Comparison of ENCODE assay signal across 30 cellular contexts in genomic region chr12:116067892-116068291, GRCh38.
DNase-seq lines count a peak whose midpoint lies in the region; ATAC-seq, FAIRE-seq and TF ChIP-seq lines count a peak whose summit lies in the region.
"Had no signal": no experiment of that assay in that cellular context is flagged by ENCODE, and none has a peak within 500 bp of the region (broad histone marks: within the 10 kb centered on the region; RNA-seq: fewer than 3 reads in every experiment).

No MANE protein-coding gene starts in this region.

- no peak for TF ChIP-seq RAD21 in K562 (CRISPR knock-in tag; conservative IDR thresholded peaks at IDR 0.05 in 1 of 2, IDR thresholded peaks at IDR 0.05 in 1 of 2)

- no peak overlapping the region for H3K4me3 Mint-ChIP-seq in stimulated activated memory B cell treated with anti-CD40 and anti-IgM and Interleukin-4, amounts not matched to agents 10 μg/mL and 1 μg/mL and 100 μg/mL, for 72 hours
- H3K4me3 Mint-ChIP-seq: activated naive CD8-positive, alpha-beta T cell treated with anti-CD3 and anti-CD28 coated beads, Interleukin-2, amount 50 U/mL, for 24 hours; brain; endodermal cell; mesothelial cell of epicardium; neural crest cell; stimulated activated naive CD8-positive, alpha-beta T cell treated with anti-CD3 and anti-CD28 coated beads, Interleukin-15, Interleukin-2, amounts not matched to agents 100 ng/mL and 50 ng/mL, for 24 hours had no signal

- H3K79me2 ChIP-seq in K562 (ENCODE audit: control insufficient read depth, insufficient read depth, low read length): peaks cover 79% of the 10 kb centered on the region

- H3K27ac ChIP-seq in K562 (ENCODE audit: extremely low read depth, low read depth, low read length) (peak overlapping the region; percentile 13; the same call in 1 of the 3 replicates), mesodermal cell (ENCODE audit: low read depth, low read length, severe bottlenecking) (peak overlapping the region; percentile 38)
- H3K27ac ChIP-seq: coronary artery, SJCRH30, transverse colon had no signal

- POLR2A ChIA-PET in K562 (lab: Yijun Ruan, JAX) (interaction anchor here (0.9 to 1.0 kb wide), 2 partner anchors 12 to 54 kb away, joined by 3 to 4 read pairs; no protein-coding TSS in a partner anchor), GM10248 (lab: Yijun Ruan, JAX) (no interaction called here)

- peaks cover 9% of the 10 kb centered on the region; the same call in 2 of the 3 replicates for H3K36me3 ChIP-seq in K562 (ENCODE audit: control insufficient read depth, insufficient read depth, low read length)
- no peaks in the 10 kb centered on the region for H3K36me3 ChIP-seq in mesodermal cell (ENCODE audit: control insufficient read depth, insufficient read depth, low read length)
- H3K36me3 ChIP-seq: BE2C, SJCRH30, transverse colon had no signal

- ATAC-seq in Right ventricle myocardium inferior (peak; percentile 30), left cardiac atrium (no peak), K562 (peak; percentile 36), HG03521 (IDR thresholded peaks at IDR 0.05; ENCODE audit: unreplicated experiment) (no peak)
- no peak for ATAC-seq in stimulated activated memory B cell treated with anti-CD40 and anti-IgM and Interleukin-4, amounts not matched to agents 10 μg/mL and 1 μg/mL and 100 μg/mL, for 72 hours
- ATAC-seq: activated naive CD8-positive, alpha-beta T cell treated with anti-CD3 and anti-CD28 coated beads, Interleukin-2, amount 50 U/mL, for 24 hours; GM12878 had no signal

- H2AFZ ChIP-seq in K562 (ENCODE audit: low read depth, low read length): no peak overlapping the region

- no peaks in the 10 kb centered on the region for H3K9me1 ChIP-seq in K562 (ENCODE audit: control insufficient read depth, insufficient read depth, low read length)

- intact Hi-C loops in Right ventricle myocardium inferior (cut with DNase I): no loop called here
- intact Hi-C loops in left cardiac atrium (cut with DNase I): no loop called here
- intact Hi-C loops in K562 (cut with micrococcal nuclease): loop anchor here (2.0 to 10.0 kb wide), 3 partner anchors 54 to 169 kb away; no protein-coding TSS in a partner anchor

- no peak overlapping the region for H3K4me3 ChIP-seq in K562
- H3K4me3 ChIP-seq in mesodermal cell (ENCODE audit: extremely low read depth, insufficient read depth, low read length, poor library complexity, severe bottlenecking): no peak overlapping the region
- H3K4me3 ChIP-seq: coronary artery, GM12878, SJCRH30, transverse colon had no signal

- H4K20me1 ChIP-seq in K562 (replicated peaks; ENCODE audit: control insufficient read depth, insufficient read depth, low read length): peaks cover 5% of the 10 kb centered on the region

- TF ChIP-seq CTCF in K562 (IDR thresholded peaks at IDR 0.05 in 2 of 3, conservative IDR thresholded peaks at IDR 0.05 in 1 of 3; ENCODE audit: insufficient read depth in 2 of 3, low read depth in 1 of 3, low read length in 3 of 3) (no peak), GM10248 (IDR thresholded peaks at IDR 0.05; ENCODE audit: control extremely low read depth, extremely low read depth, low read depth, missing control alignments) (no peak)

- no peak for TF ChIP-seq EP300 in K562 (IDR thresholded peaks at IDR 0.05; ENCODE audit: low read length)

- peaks cover 48% of the 10 kb centered on the region for H3K4me1 Mint-ChIP-seq in stimulated activated memory B cell treated with anti-CD40 and anti-IgM and Interleukin-4, amounts not matched to agents 10 μg/mL and 1 μg/mL and 100 μg/mL, for 72 hours

- TF ChIP-seq POLR2A in K562 (conservative IDR thresholded peaks at IDR 0.05): no peak

- H3K4me2 ChIP-seq in K562 (ENCODE audit: insufficient read depth, low read length): no peak overlapping the region; the same call in 1 of the 2 replicates

- WGBS in K562 (ENCODE audit: insufficient coverage, low coverage, missing lambda C conversion rate): 10% methylated on average over 3 of the region's 3 CpGs
- 67 to 90% methylated on average over 2 to 3 of the region's 3 CpGs for WGBS in mesodermal cell (ENCODE audit: insufficient coverage in 2 of 2), 2 experiments

- peak overlapping the region; percentile 16 for H3K27ac Mint-ChIP-seq in stimulated activated memory B cell treated with anti-CD40 and anti-IgM and Interleukin-4, amounts not matched to agents 10 μg/mL and 1 μg/mL and 100 μg/mL, for 72 hours
- H3K27ac Mint-ChIP-seq: activated naive CD8-positive, alpha-beta T cell treated with anti-CD3 and anti-CD28 coated beads, Interleukin-2, amount 50 U/mL, for 24 hours; brain; endodermal cell; mesothelial cell of epicardium; progenitor cell of endocrine pancreas; stimulated activated naive CD8-positive, alpha-beta T cell treated with anti-CD3 and anti-CD28 coated beads, Interleukin-15, Interleukin-2, amounts not matched to agents 100 ng/mL and 50 ng/mL, for 24 hours had no signal

- in situ Hi-C loops in K562 (cut with MboI): no loop called here

- H3K9me3 ChIP-seq in K562 (replicated peaks; ENCODE audit: control insufficient read depth, insufficient read depth, low read depth, low read length) (no peaks in the 10 kb centered on the region), mesodermal cell (ENCODE audit: control insufficient read depth, low read length) (no peaks in the 10 kb centered on the region)
- H3K9me3 ChIP-seq: BE2C, SJCRH30, transverse colon had no signal

- no peaks in the 10 kb centered on the region for H3K27me3 Mint-ChIP-seq in stimulated activated memory B cell treated with anti-CD40 and anti-IgM and Interleukin-4, amounts not matched to agents 10 μg/mL and 1 μg/mL and 100 μg/mL, for 72 hours
- H3K27me3 Mint-ChIP-seq: activated naive CD8-positive, alpha-beta T cell treated with anti-CD3 and anti-CD28 coated beads, Interleukin-2, amount 50 U/mL, for 24 hours; brain; progenitor cell of endocrine pancreas; stimulated activated naive CD8-positive, alpha-beta T cell treated with anti-CD3 and anti-CD28 coated beads, Interleukin-15, Interleukin-2, amounts not matched to agents 100 ng/mL and 50 ng/mL, for 24 hours had no signal

- H3K27me3 ChIP-seq in K562 (ENCODE audit: control insufficient read depth in 2 of 2, insufficient read depth in 2 of 2, low read length in 2 of 2): no peaks in the 10 kb centered on the region
- H3K27me3 ChIP-seq: BE2C, SJCRH30, transverse colon had no signal

- DNase-seq in Right ventricle myocardium inferior (ENCODE audit: missing footprints): no peak
- DNase-seq in left cardiac atrium: no peak
- peak in 1 of 4 experiments; percentile 17 for DNase-seq in K562 (ENCODE audit: extremely low read depth in 1 of 4, low spot score in 3 of 4)
- DNase-seq in SHP77 treated with DMSO at 0.1 percent for 48 hours (lab: John Stamatoyannopoulos, UW): no peak
- DNase-seq in GM10248 (ENCODE audit: extremely low spot score): no peak
- DNase-seq: 8988T; activated CD4-positive, alpha-beta T cell treated with anti-CD3 and anti-CD28 coated beads, Interleukin-2, amount 50 U/mL, for 1 hour; activated naive CD8-positive, alpha-beta T cell treated with anti-CD3 and anti-CD28 coated beads, Interleukin-2, amount 50 U/mL, for 24 hours; BE2C; DMS79; endodermal cell; glutamatergic neuron; HCEC 1CT; NCI-H187; NCI-H226; NCI-H748 treated with DMSO at 0.1 percent for 48 hours; SJCRH30; small intestine; stimulated activated CD4-positive, alpha-beta T cell treated with anti-CD3 and anti-CD28 coated beads, Interleukin-4, amount 100 ng/mL, for 24 hours; transverse colon had no signal

- H3K9me3 Mint-ChIP-seq in stimulated activated memory B cell treated with anti-CD40 and anti-IgM and Interleukin-4, amounts not matched to agents 10 μg/mL and 1 μg/mL and 100 μg/mL, for 72 hours: no peaks in the 10 kb centered on the region
- H3K9me3 Mint-ChIP-seq: activated naive CD8-positive, alpha-beta T cell treated with anti-CD3 and anti-CD28 coated beads, Interleukin-2, amount 50 U/mL, for 24 hours; brain; endodermal cell; mesothelial cell of epicardium; neural crest cell; stimulated activated naive CD8-positive, alpha-beta T cell treated with anti-CD3 and anti-CD28 coated beads, Interleukin-15, Interleukin-2, amounts not matched to agents 100 ng/mL and 50 ng/mL, for 24 hours had no signal

- FAIRE-seq in K562 (lab: Jason Lieb, UNC): peak; percentile 35
- FAIRE-seq: GM12878, small intestine had no signal

- peaks cover 0 to 13% of the 10 kb centered on the region in 2 experiments; a peak in 2 of 5 replicates for H3K4me1 ChIP-seq in K562 (replicated peaks in 1 of 2; ENCODE audit: control insufficient read depth in 2 of 2, insufficient read depth in 2 of 2, low read length in 2 of 2)
- H3K4me1 ChIP-seq in mesodermal cell (ENCODE audit: control insufficient read depth, insufficient read depth, low read length, poor library complexity, severe bottlenecking): no peaks in the 10 kb centered on the region
- H3K4me1 ChIP-seq: SJCRH30 had no signal

- H3K9ac ChIP-seq in K562 (ENCODE audit: insufficient read depth in 1 of 2, low read depth in 2 of 2, low read length in 2 of 2): no peak overlapping the region

- H3K36me3 Mint-ChIP-seq in stimulated activated memory B cell treated with anti-CD40 and anti-IgM and Interleukin-4, amounts not matched to agents 10 μg/mL and 1 μg/mL and 100 μg/mL, for 72 hours: no peaks in the 10 kb centered on the region
- H3K36me3 Mint-ChIP-seq: brain, mesothelial cell of epicardium had no signal

- BruUV-seq in K562 (replicated peaks; lab: Mats Ljungman, UMichigan): no TSS peak

- CTCF ChIA-PET in K562 (lab: Yijun Ruan, JAX; ENCODE audit: low intra/inter-chr PET ratio) (no interaction called here), GM10248 (lab: Yijun Ruan, JAX) (interaction anchor here (0.6 to 2.1 kb wide), 7 partner anchors 12 to 128 kb away, joined by 3 to 10 read pairs (median 3); no protein-coding TSS in a partner anchor)

TF ChIP-seq in K562, 482 proteins besides CTCF, POLR2A, EP300 and RAD21 (continues in another document):
- TF ChIP-seq E2F3 (CRISPR knock-in tag; IDR thresholded peaks at IDR 0.05) (no peak), NFE2 (IDR thresholded peaks at IDR 0.05; ENCODE audit: low read depth) (peak; percentile 9; the same call in 1 of the 2 replicates), CREB1 (IDR thresholded peaks at IDR 0.05) (no peak), CREB1 (CRISPR knock-in tag; IDR thresholded peaks at IDR 0.05) (no peak), ARID3A (IDR thresholded peaks at IDR 0.05; ENCODE audit: borderline replicate concordance, low read depth, low read length) (no peak), MAFG (tag; conservative IDR thresholded peaks at IDR 0.05) (0 out of 2 replicates have a peak, but pooled peaks have one; percentile 4)

Comparison
In these comparisons a context has a peak if more than half of its experiments do, and no peak if none do; other contexts are left out.
1. ATAC-seq: peak in Right ventricle myocardium inferior (single experiment) and K562 (single experiment); none in left cardiac atrium (0 of 2), stimulated activated memory B cell treated with anti-CD40 and anti-IgM and Interleukin-4, amounts not matched to agents 10 μg/mL and 1 μg/mL and 100 μg/mL, for 72 hours (single experiment) and HG03521 (single experiment).